ENCODE assay signal across 8 cellular contexts in the genomic region with DNA sequence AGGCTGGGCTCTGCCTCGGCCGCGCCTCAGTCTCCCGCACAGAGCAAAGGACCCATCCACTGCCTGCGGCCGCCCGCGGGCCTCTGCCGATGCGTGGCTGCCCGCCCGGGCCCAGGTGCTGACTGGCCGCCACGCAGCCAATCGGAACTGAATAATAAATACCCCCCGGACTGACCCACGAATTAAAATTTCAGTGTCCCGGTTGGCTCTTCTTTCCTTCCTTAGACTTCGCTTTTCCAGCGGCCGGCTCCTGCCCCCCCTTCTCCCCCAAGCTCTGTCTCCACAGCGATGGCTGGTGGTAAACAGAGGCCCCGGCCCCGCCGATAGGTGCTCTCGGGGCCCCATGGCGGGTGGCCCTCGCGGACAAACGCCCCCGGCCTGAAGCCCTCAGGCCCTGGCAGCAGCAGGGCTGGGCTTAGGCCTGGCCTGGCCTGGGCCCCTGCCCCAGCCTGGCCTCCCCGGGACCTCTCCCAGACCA. TPM values are rescaled to one million over a fixed set of nuclear protein-coding genes. Genes with fewer than 3 reads are reported as not detected.
A peak's percentile ranks its signal among the peaks of the same experiment; 100 is the strongest.
DNase-seq lines count a peak whose midpoint lies in the region; ATAC-seq, FAIRE-seq and TF ChIP-seq lines count a peak whose summit lies in the region.

No MANE protein-coding gene starts in this region.

- no peak for ATAC-seq in activated CD4-positive, CD25-positive, alpha-beta regulatory T cell treated with anti-CD3 and anti-CD28 coated beads, Interleukin-2, amount 50 U/mL, for 24 hours

- FAIRE-seq in H1 (lab: Jason Lieb, UNC) = no peak

- H3K79me2 ChIP-seq in OCI-LY3 (ENCODE audit: low read length) = peaks cover 67% of the 10 kb centered on the region
- peaks cover 24 to 57% of the 10 kb centered on the region in 2 experiments; a peak in 3 of 4 replicates for H3K79me2 ChIP-seq in H1 (ENCODE audit: control insufficient read depth in 1 of 2, insufficient read depth in 2 of 2, low read length in 2 of 2)

- peaks cover 4% of the 10 kb centered on the region; the same call in 1 of the 2 replicates for H3K27me3 ChIP-seq in OCI-LY3 (ENCODE audit: low read depth, low read length)
- peaks cover 10 to 21% (median 18%) of the 10 kb centered on the region in 4 experiments for H3K27me3 ChIP-seq in H1 (replicated peaks in 1 of 4; ENCODE audit: control insufficient read depth in 3 of 4, extremely low read depth in 1 of 4, insufficient read depth in 3 of 4, low read length in 3 of 4)

- DNase-seq in Caki2 (ENCODE audit: low read depth) (peak; percentile 51), H1 (ENCODE audit: low read depth in 1 of 2, low spot score in 2 of 2) (no peak), nephron progenitor cell (peak; percentile 37), epidermal melanocyte (ENCODE audit: insufficient read length, low spot score) (no peak), NOMO-1 (lab: John Stamatoyannopoulos, UW; ENCODE audit: unreplicated experiment in 2 of 2) (no peak)
- no peak for DNase-seq in activated CD4-positive, CD25-positive, alpha-beta regulatory T cell treated with anti-CD3 and anti-CD28 coated beads, Interleukin-2, amount 50 U/mL, for 72 hours

- no peak overlapping the region for H2BK12ac ChIP-seq in H1 (ENCODE audit: low read depth, low read length)

- H3K36me3 ChIP-seq in OCI-LY3 (replicated peaks; ENCODE audit: low read depth, low read length) = peaks cover 24% of the 10 kb centered on the region
- no peaks in the 10 kb centered on the region for H3K36me3 ChIP-seq in H1 (ENCODE audit: control insufficient read depth in 2 of 4, insufficient read depth in 4 of 4, low read length in 3 of 4)

- H4K91ac ChIP-seq in H1 (replicated peaks; ENCODE audit: insufficient read length, low read length) = peak overlapping the region; percentile 54

- H3K9me3 Mint-ChIP-seq in nephron progenitor cell = no peaks in the 10 kb centered on the region

- no peak overlapping the region for H3K23ac ChIP-seq in H1 (ENCODE audit: insufficient read length)

- H2AK5ac ChIP-seq in H1 (ENCODE audit: low read depth, low read length) = no peak overlapping the region

- no peak overlapping the region for H3K14ac ChIP-seq in H1 (ENCODE audit: insufficient read length)

- H3K18ac ChIP-seq in H1 (ENCODE audit: extremely low read depth, low read length) = no peak overlapping the region

- H3K4me1 ChIP-seq in OCI-LY3 (ENCODE audit: low read length) = peaks cover 54% of the 10 kb centered on the region
- H3K4me1 ChIP-seq in H1 (replicated peaks in 1 of 4; ENCODE audit: control insufficient read depth in 3 of 4, insufficient read depth in 4 of 4, low read length in 3 of 4) = peaks cover 0 to 38% (median 20%) of the 10 kb centered on the region in 4 experiments; a peak in 6 of 7 replicates

- TF ChIP-seq CTCF in OCI-LY3 (IDR thresholded peaks at IDR 0.05; ENCODE audit: low read depth, low read length) = no peak
- no peak for TF ChIP-seq CTCF in H1 (IDR thresholded peaks at IDR 0.05; ENCODE audit: control extremely low read depth in 1 of 3, insufficient read depth in 1 of 3, low read depth in 1 of 3, low read length in 3 of 3)
- no peak for TF ChIP-seq CTCF in nephron progenitor cell (IDR thresholded peaks at IDR 0.05)

- TF ChIP-seq POLR2A in H1 (IDR thresholded peaks at IDR 0.05; ENCODE audit: control extremely low read depth in 1 of 2, low read depth in 2 of 2, low read length in 2 of 2) = no peak

- TF ChIP-seq EP300 in H1 (IDR thresholded peaks at IDR 0.05; ENCODE audit: borderline replicate concordance in 1 of 2, low read depth in 2 of 2, low read length in 2 of 2) = no peak

- no peak overlapping the region for H2BK120ac ChIP-seq in H1 (replicated peaks; ENCODE audit: low read depth, low read length)

- 15% methylated on average over 26 of the region's 32 CpGs; no CpG with 5 or more reads in 1 of the 2 experiments for WGBS in H1 (ENCODE audit: extremely low coverage in 1 of 2, insufficient coverage in 1 of 2, insufficient read length in 1 of 2, insufficient replicate concordance in 2 of 2, low coverage in 1 of 2, low lambda C conversion rate in 2 of 2, missing lambda C conversion rate in 1 of 2), 2 experiments

- in situ Hi-C loops in Caki2 (cut with HindIII; ENCODE audit: low pct_unique_long_range_greater_than_20kb, low sequenced_read_pairs) = no loop called here

- peaks cover 6% of the 10 kb centered on the region; the same call in 1 of the 2 replicates for H3K23me2 ChIP-seq in H1 (ENCODE audit: low read depth, low read length)

- no peak overlapping the region for H3K4ac ChIP-seq in H1 (replicated peaks; ENCODE audit: insufficient read length, low read depth, low read length)

- H3K4me3 ChIP-seq in OCI-LY3 (ENCODE audit: low read length) (peak overlapping the region; percentile 87), H1 (ENCODE audit: extremely low read depth in 1 of 4, insufficient read depth in 2 of 4, low read depth in 3 of 4, low read length in 4 of 4) (peak overlapping the region; percentile 63 to 94 (median 73))

- H3K9me3 ChIP-seq in OCI-LY3 (ENCODE audit: insufficient read depth, low read length) (no peaks in the 10 kb centered on the region), H1 (ENCODE audit: insufficient read depth in 2 of 2, low read depth in 1 of 2, low read length in 1 of 2) (no peaks in the 10 kb centered on the region)

- H4K20me1 ChIP-seq in OCI-LY3 (ENCODE audit: insufficient read depth, low read length) = peaks cover 58% of the 10 kb centered on the region
- H4K20me1 ChIP-seq in H1 (replicated peaks in 1 of 2; ENCODE audit: control insufficient read depth in 1 of 2, insufficient read depth in 2 of 2, low read length in 2 of 2) = peaks cover 27 to 35% of the 10 kb centered on the region in 2 experiments

- H2AFZ ChIP-seq in OCI-LY3 (ENCODE audit: low read depth, low read length) (no peak overlapping the region), H1 (ENCODE audit: low read length) (no peak overlapping the region)

- no peak overlapping the region for H3K56ac ChIP-seq in H1 (replicated peaks; ENCODE audit: insufficient read length, low read depth, low read length)

- H3K27ac Mint-ChIP-seq in nephron progenitor cell = no peak overlapping the region

- H3K79me1 ChIP-seq in H1 (ENCODE audit: low read depth, low read length) = peaks cover 8% of the 10 kb centered on the region

- H3K4me3 Mint-ChIP-seq in nephron progenitor cell = peak overlapping the region; percentile 85

- no peaks in the 10 kb centered on the region for H3K36me3 Mint-ChIP-seq in nephron progenitor cell (ENCODE audit: low read depth)

- no peak overlapping the region for H2BK20ac ChIP-seq in H1 (ENCODE audit: low read length)

- peak overlapping the region; percentile 91 for H3K9ac ChIP-seq in OCI-LY3 (ENCODE audit: low read length)
- peak overlapping the region in 3 of 4 experiments; percentile 48 to 73 (median 67); a peak in 3 of 7 replicates for H3K9ac ChIP-seq in H1 (replicated peaks in 1 of 4; ENCODE audit: extremely low read depth in 1 of 4, low read depth in 3 of 4, low read length in 3 of 4)

- H4K5ac ChIP-seq in H1 (ENCODE audit: insufficient read length, low read depth, low read length) = no peak overlapping the region

- H3K4me2 ChIP-seq in OCI-LY3 (ENCODE audit: low read length) = peak overlapping the region; percentile 92
- H3K4me2 ChIP-seq in H1 (ENCODE audit: insufficient read depth in 1 of 2, low read depth in 2 of 2, low read length in 2 of 2) = peak overlapping the region; percentile 59 to 86

- TF ChIP-seq RAD21 in H1 (IDR thresholded peaks at IDR 0.05 in 1 of 2, conservative IDR thresholded peaks at IDR 0.05 in 1 of 2; ENCODE audit: low read depth in 2 of 2, low read length in 2 of 2) = no peak

- no peak overlapping the region; the same call in 1 of the 2 replicates for H4K8ac ChIP-seq in H1 (ENCODE audit: extremely low read depth, insufficient read depth, low read length)

- peak overlapping the region; percentile 65 for H3K27ac ChIP-seq in OCI-LY3 (ENCODE audit: low read length)
- no peak overlapping the region for H3K27ac ChIP-seq in H1 (ENCODE audit: low read depth, low read length)

- H2BK5ac ChIP-seq in H1 (ENCODE audit: low read depth, low read length) = peak overlapping the region; percentile 66; the same call in 1 of the 2 replicates

- CTCF ChIA-PET in H1 (lab: Charles Lee; ENCODE audit: partially characterized antibody) = interaction anchor here (0.8 to 1.4 kb wide), 2 partner anchors 10 to 40 kb away, joined by 3 to 4 read pairs; no protein-coding TSS in a partner anchor

- peaks cover 15% of the 10 kb centered on the region for H3K27me3 Mint-ChIP-seq in nephron progenitor cell (ENCODE audit: low read depth, poor library complexity)

- POLR2A ChIA-PET in H1 (lab: Charles Lee; ENCODE audit: partially characterized antibody) = interaction anchor here (0.9 to 3.8 kb wide), 9 partner anchors 9 to 113 kb away, joined by 3 to 22 read pairs (median 4); partner anchors contain the start of genes DAPK3 and EEF2

- peaks cover 19% of the 10 kb centered on the region for H3K4me1 Mint-ChIP-seq in nephron progenitor cell

- no peak overlapping the region for H2BK15ac ChIP-seq in H1 (ENCODE audit: low read length)

RNA-seq across cellular contexts. Expression of gene ZBTB7A, which starts 2.6 kb away (rescaled TPM):
- 12.7 and 19.6 TPM in 2 replicates for total RNA-seq in Caki2 (2014; rRNA removed; shearing (Covaris generic); ENCODE audit: low replicate concordance)
- total RNA-seq in H1 (2021; fragmentation: NEBNext Ultra II Directional; extraction: Animal tissue kit (Norgen Biotek cat#: 25700)) = 16.6 and 17.8 TPM in 2 replicates
- 5.6 and 9.1 TPM in 2 replicates for polyA plus RNA-seq in H1 (2011; rRNA removed)
- 5.6 TPM for polyA plus RNA-seq in H1 (2011; cell fraction: cytosol; rRNA removed)
- 19.7 TPM for polyA plus RNA-seq in H1 (2011; cell fraction: nucleus; rRNA removed)
- polyA plus RNA-seq in H1 (2012, experiment 1 of 2) = 5.4 to 9.5 TPM (median 8.5 TPM) in 4 replicates
- 4.5 TPM for polyA plus RNA-seq in H1 (2012, experiment 2 of 2)
- polyA plus RNA-seq in H1 (2013, experiment 1 of 2) = 17.9 TPM
- polyA plus RNA-seq in H1 (2013, experiment 2 of 2) = 15.8 TPM
- polyA minus RNA-seq in H1 (2011; rRNA and poly(A)+ RNA removed) = 3.1 and 3.5 TPM in 2 replicates
- 9.5 TPM for polyA minus RNA-seq in H1 (2011; cell fraction: cytosol; rRNA and poly(A)+ RNA removed)
- polyA minus RNA-seq in H1 (2011; cell fraction: nucleus; rRNA and poly(A)+ RNA removed) = 14.4 TPM

RNA-seq across cellular contexts. Expression of gene PIAS4, which starts 56.6 kb away (rescaled TPM):
- total RNA-seq in Caki2 (2014; rRNA removed; shearing (Covaris generic); ENCODE audit: low replicate concordance) = 18.2 and 18.4 TPM in 2 replicates
- total RNA-seq in H1 (2021; fragmentation: NEBNext Ultra II Directional; extraction: Animal tissue kit (Norgen Biotek cat#: 25700)) = 41.4 and 51.4 TPM in 2 replicates
- polyA plus RNA-seq in H1 (2011; rRNA removed) = 30.2 and 50.9 TPM in 2 replicates
- polyA plus RNA-seq in H1 (2011; cell fraction: cytosol; rRNA removed) = 20.8 TPM
- polyA plus RNA-seq in H1 (2011; cell fraction: nucleus; rRNA removed) = 63.1 TPM
- 38.4 to 43.8 TPM (median 41.8 TPM) in 4 replicates for polyA plus RNA-seq in H1 (2012, experiment 1 of 2)
- 41.0 TPM for polyA plus RNA-seq in H1 (2012, experiment 2 of 2)
- polyA plus RNA-seq in H1 (2013, experiment 1 of 2) = 50.9 TPM
- 51.6 TPM for polyA plus RNA-seq in H1 (2013, experiment 2 of 2)
- polyA minus RNA-seq in H1 (2011; rRNA and poly(A)+ RNA removed) = 15.1 and 22.0 TPM in 2 replicates
- polyA minus RNA-seq in H1 (2011; cell fraction: cytosol; rRNA and poly(A)+ RNA removed) = 18.9 TPM
- polyA minus RNA-seq in H1 (2011; cell fraction: nucleus; rRNA and poly(A)+ RNA removed) = 25.7 TPM

RNA-seq across cellular contexts. Expression of gene MAP2K2, which starts 59.8 kb away (rescaled TPM):
- 318 and 353 TPM in 2 replicates for total RNA-seq in Caki2 (2014; rRNA removed; shearing (Covaris generic); ENCODE audit: low replicate concordance)
- total RNA-seq in H1 (2021; fragmentation: NEBNext Ultra II Directional; extraction: Animal tissue kit (Norgen Biotek cat#: 25700)) = 161 and 162 TPM in 2 replicates
- polyA plus RNA-seq in H1 (2011; rRNA removed) = 111 and 194 TPM in 2 replicates
- 126 TPM for polyA plus RNA-seq in H1 (2011; cell fraction: cytosol; rRNA removed)
- 193 TPM for polyA plus RNA-seq in H1 (2011; cell fraction: nucleus; rRNA removed)
- polyA plus RNA-seq in H1 (2012, experiment 1 of 2) = 112 to 185 TPM (median 178 TPM) in 4 replicates
- polyA plus RNA-seq in H1 (2012, experiment 2 of 2) = 196 TPM
- 112 TPM for polyA plus RNA-seq in H1 (2013, experiment 1 of 2)
- polyA plus RNA-seq in H1 (2013, experiment 2 of 2) = 109 TPM
- polyA minus RNA-seq in H1 (2011; rRNA and poly(A)+ RNA removed) = 37.2 and 48.1 TPM in 2 replicates
- polyA minus RNA-seq in H1 (2011; cell fraction: cytosol; rRNA and poly(A)+ RNA removed) = 84.9 TPM
- polyA minus RNA-seq in H1 (2011; cell fraction: nucleus; rRNA and poly(A)+ RNA removed) = 58.1 TPM

Comparison
In these comparisons a context has a peak if more than half of its experiments do, and no peak if none do; other contexts are left out.
1. DNase-seq: peak in Caki2 (single experiment) and nephron progenitor cell (single experiment); none in H1 (0 of 2), epidermal melanocyte (single experiment), activated CD4-positive, CD25-positive, alpha-beta regulatory T cell treated with anti-CD3 and anti-CD28 coated beads, Interleukin-2, amount 50 U/mL, for 72 hours (single experiment) and NOMO-1 (0 of 2).